ENCODE assay signal across 18 cellular contexts in the genomic region with DNA sequence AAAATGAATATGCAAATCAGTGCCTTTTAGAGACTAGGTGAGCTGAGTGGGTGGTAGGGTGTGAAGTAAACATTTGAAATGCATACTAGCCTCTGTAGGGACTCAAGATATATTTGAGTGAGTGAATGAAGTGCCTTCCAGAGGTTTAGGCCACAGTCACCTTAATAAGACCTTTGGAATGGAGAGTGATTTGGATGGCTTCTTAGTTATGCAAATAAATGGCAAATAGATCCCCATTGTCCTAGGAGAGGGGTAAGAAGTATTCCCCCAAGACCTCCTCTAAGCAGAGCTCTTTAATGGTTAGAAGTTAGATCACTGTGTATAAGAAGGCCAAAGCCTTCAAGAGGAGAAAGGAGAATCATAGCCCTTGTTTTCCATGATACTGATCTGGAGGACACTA. TPM values are rescaled to one million over a fixed set of nuclear protein-coding genes. Genes with fewer than 3 reads are reported as not detected.
A peak's percentile ranks its signal among the peaks of the same experiment; 100 is the strongest.
DNase-seq lines count a peak whose midpoint lies in the region; ATAC-seq and TF ChIP-seq lines count a peak whose summit lies in the region.
"Had no signal": no experiment of that assay in that cellular context is flagged by ENCODE, and none has a peak within 500 bp of the region (broad histone marks: within the 10 kb centered on the region; RNA-seq: fewer than 3 reads in every experiment).

No MANE protein-coding gene starts in this region.

- H3K23me2 ChIP-seq in H9 (ENCODE audit: insufficient read length, low read depth, low read length, poor library complexity, severe bottlenecking): no peaks in the 10 kb centered on the region

- H3K4me1 ChIP-seq in H9 (ENCODE audit: insufficient read depth, low read length): no peaks in the 10 kb centered on the region; the same call in 1 of the 2 replicates
- no peaks in the 10 kb centered on the region for H3K4me1 ChIP-seq in NT2/D1 (ENCODE audit: insufficient read depth, insufficient read length)
- H3K4me1 ChIP-seq: A549 had no signal

- H3K79me2 ChIP-seq in H9 (ENCODE audit: insufficient read depth, low read length): no peaks in the 10 kb centered on the region

- H4K20me1 ChIP-seq in H9 (ENCODE audit: control insufficient read depth, insufficient read depth, insufficient read length): no peaks in the 10 kb centered on the region

- H3K14ac ChIP-seq in H9 (ENCODE audit: insufficient read depth, low read length): no peak overlapping the region

- H2AK5ac ChIP-seq in H9 (ENCODE audit: insufficient read length, low read length): no peak overlapping the region

- H3K27me3 ChIP-seq in H9 (ENCODE audit: insufficient read depth, low read length): peaks cover 52% of the 10 kb centered on the region
- H3K27me3 ChIP-seq in NT2/D1 (ENCODE audit: insufficient read depth, insufficient read length): no peaks in the 10 kb centered on the region

- POLR2A ChIA-PET in activated CD4-positive, alpha-beta T cell treated with anti-CD3 and anti-CD28 coated beads, Interleukin-2, amount 10 ng/mL, durations not matched to agents 7 days and 5 days (lab: Charles Lee): no interaction called here
- POLR2A ChIA-PET in naive thymus-derived CD8-positive, alpha-beta T cell (lab: Charles Lee): no interaction called here

- in situ Hi-C loops in ACHN (cut with HindIII; ENCODE audit: low pct_ligation_motif_present, low pct_unique_long_range_greater_than_20kb, low sequenced_read_pairs): no loop called here

- H3K23ac ChIP-seq in H9 (ENCODE audit: insufficient read length, low read depth, low read length): no peak overlapping the region

- peaks cover 27 to 36% of the 10 kb centered on the region in 2 experiments for H3K9me3 Mint-ChIP-seq in H9
- peaks cover 16% of the 10 kb centered on the region for H3K9me3 Mint-ChIP-seq in activated CD4-positive, alpha-beta T cell treated with anti-CD3 and anti-CD28 coated beads, Interleukin-2, amount 10 ng/mL, durations not matched to agents 7 days and 5 days
- H3K9me3 Mint-ChIP-seq in naive thymus-derived CD8-positive, alpha-beta T cell: peaks cover 7 to 37% (median 18%) of the 10 kb centered on the region in 9 donors

- H3K27me3 Mint-ChIP-seq in H9 (ENCODE audit: low read depth): peaks cover 96% of the 10 kb centered on the region
- no peaks in the 10 kb centered on the region for H3K27me3 Mint-ChIP-seq in activated CD4-positive, alpha-beta T cell treated with anti-CD3 and anti-CD28 coated beads, Interleukin-2, amount 10 ng/mL, durations not matched to agents 7 days and 5 days
- H3K27me3 Mint-ChIP-seq in naive thymus-derived CD8-positive, alpha-beta T cell: no peaks in the 10 kb centered on the region

- CTCF ChIA-PET in activated CD4-positive, alpha-beta T cell treated with anti-CD3 and anti-CD28 coated beads, Interleukin-2, amount 10 ng/mL, durations not matched to agents 7 days and 5 days (lab: Charles Lee): no interaction called here

- no peak overlapping the region for H3K56ac ChIP-seq in H9 (ENCODE audit: insufficient read length, low read depth, low read length)

- H3K36me3 Mint-ChIP-seq in H9 (ENCODE audit: insufficient read depth in 1 of 3, low read depth in 3 of 3): peaks cover 7 to 20% (median 8%) of the 10 kb centered on the region in 3 experiments; a peak in 6 of 7 replicates
- H3K36me3 Mint-ChIP-seq in activated CD4-positive, alpha-beta T cell treated with anti-CD3 and anti-CD28 coated beads, Interleukin-2, amount 10 ng/mL, durations not matched to agents 7 days and 5 days (ENCODE audit: low read depth): no peaks in the 10 kb centered on the region
- peaks cover 0 to 9% (median 0%) of the 10 kb centered on the region in 3 donors for H3K36me3 Mint-ChIP-seq in naive thymus-derived CD8-positive, alpha-beta T cell
- H3K36me3 Mint-ChIP-seq: CD14-positive monocyte; CD8-positive, alpha-beta T cell had no signal

- no peak overlapping the region for H3K4me2 ChIP-seq in H9 (ENCODE audit: insufficient read depth, insufficient read length, low read length)
- H3K4me2 ChIP-seq: A549 had no signal

- H3K4me3 Mint-ChIP-seq in H9: no peak overlapping the region
- H3K4me3 Mint-ChIP-seq in activated CD4-positive, alpha-beta T cell treated with anti-CD3 and anti-CD28 coated beads, Interleukin-2, amount 10 ng/mL, durations not matched to agents 7 days and 5 days: no peak overlapping the region
- H3K4me3 Mint-ChIP-seq in naive thymus-derived CD8-positive, alpha-beta T cell: no peak overlapping the region
- H3K4me3 Mint-ChIP-seq: CD14-positive monocyte; CD8-positive, alpha-beta T cell had no signal

- no peak overlapping the region for H3T11ph ChIP-seq in H9 (ENCODE audit: low read length)

- no peak for ATAC-seq in naive thymus-derived CD8-positive, alpha-beta T cell
- ATAC-seq in GM21526 (IDR thresholded peaks at IDR 0.05; ENCODE audit: low FRiP score, unreplicated experiment): no peak
- ATAC-seq: A549; CD8-positive, alpha-beta T cell; HepG2 had no signal

- no peak overlapping the region for H2BK12ac ChIP-seq in H9 (ENCODE audit: insufficient read length, low read depth, low read length)

- no peak overlapping the region for H2BK15ac ChIP-seq in H9 (ENCODE audit: low read depth, low read length)

- DNase-seq in H9 (peak; percentile 26), NT2/D1 (ENCODE audit: low read depth, low spot score) (peak; percentile 69), iPS DF 4.7 (ENCODE audit: extremely low read depth, low spot score) (peak; percentile 74), ACHN (no peak)
- no peak for DNase-seq in activated CD4-positive, alpha-beta T cell treated with anti-CD3 and anti-CD28 coated beads, Interleukin-2, amount 10 ng/mL, durations not matched to agents 7 days and 5 days
- DNase-seq in naive thymus-derived CD8-positive, alpha-beta T cell: no peak
- DNase-seq: CD8-positive, alpha-beta T cell; COR-L47; DMS153; DMS79 treated with DMSO at 0.1 percent for 48 hours; EL; GDM1 had no signal

- no peak overlapping the region for H4K91ac ChIP-seq in H9 (ENCODE audit: insufficient read length, low read depth, low read length)

- H2BK120ac ChIP-seq in H9 (ENCODE audit: low read depth, low read length, poor library complexity, severe bottlenecking): no peak overlapping the region

- no peak overlapping the region for H3K18ac ChIP-seq in H9 (ENCODE audit: insufficient read length, low read depth, low read length)

- H3K27ac Mint-ChIP-seq in H9: peak overlapping the region in 1 of 3 experiments; percentile 5; a peak in 2 of 7 replicates
- no peak overlapping the region for H3K27ac Mint-ChIP-seq in activated CD4-positive, alpha-beta T cell treated with anti-CD3 and anti-CD28 coated beads, Interleukin-2, amount 10 ng/mL, durations not matched to agents 7 days and 5 days
- no peak overlapping the region for H3K27ac Mint-ChIP-seq in naive thymus-derived CD8-positive, alpha-beta T cell
- H3K27ac Mint-ChIP-seq: CD8-positive, alpha-beta T cell had no signal

- no peak for TF ChIP-seq CTCF in H9 (conservative IDR thresholded peaks at IDR 0.05)

- H3K4me3 ChIP-seq in NT2/D1 (ENCODE audit: insufficient read length, low read depth): no peak overlapping the region
- H3K4me3 ChIP-seq: A549 had no signal

- H3K36me3 ChIP-seq in NT2/D1 (ENCODE audit: insufficient read depth, insufficient read length, low read length): no peaks in the 10 kb centered on the region

- no peak overlapping the region for H4K8ac ChIP-seq in H9 (replicated peaks; ENCODE audit: insufficient read length, low read depth, low read length)

- no peak overlapping the region for H2BK5ac ChIP-seq in H9 (ENCODE audit: insufficient read length, low read length)

- H3K4ac ChIP-seq in H9 (ENCODE audit: low read depth, low read length): no peak overlapping the region

- H3K79me1 ChIP-seq in H9 (ENCODE audit: insufficient read depth, low read depth, low read length, poor library complexity, severe bottlenecking): no peaks in the 10 kb centered on the region

- H3K4me1 Mint-ChIP-seq in H9: peaks cover 18 to 19% of the 10 kb centered on the region in 2 experiments
- H3K4me1 Mint-ChIP-seq in activated CD4-positive, alpha-beta T cell treated with anti-CD3 and anti-CD28 coated beads, Interleukin-2, amount 10 ng/mL, durations not matched to agents 7 days and 5 days: no peaks in the 10 kb centered on the region
- H3K4me1 Mint-ChIP-seq in naive thymus-derived CD8-positive, alpha-beta T cell: no peaks in the 10 kb centered on the region
- H3K4me1 Mint-ChIP-seq: CD14-positive monocyte had no signal

- no peak overlapping the region for H3K9ac ChIP-seq in H9 (ENCODE audit: extremely low read depth, insufficient read length, low read length)
- no peak overlapping the region for H3K9ac ChIP-seq in NT2/D1 (ENCODE audit: insufficient read length, low read depth)

- no peak overlapping the region for H2AFZ ChIP-seq in H9 (ENCODE audit: low read length)

- H4K5ac ChIP-seq in H9 (ENCODE audit: insufficient read length, low read depth, low read length): no peak overlapping the region

- H3K27ac ChIP-seq in H9 (ENCODE audit: insufficient read length, low read depth, low read length): no peak overlapping the region
- H3K27ac ChIP-seq: A549 had no signal

- H3K9me3 ChIP-seq in H9 (ENCODE audit: control insufficient read depth, low read depth, low read length): peaks cover 9% of the 10 kb centered on the region
- peaks cover 31% of the 10 kb centered on the region for H3K9me3 ChIP-seq in NT2/D1 (ENCODE audit: insufficient read depth, low read length)
- H3K9me3 ChIP-seq: A549 had no signal

- no peak overlapping the region for H2BK20ac ChIP-seq in H9 (ENCODE audit: low read depth, low read length, poor library complexity, severe bottlenecking)

RNA-seq across cellular contexts. Expression of gene IMPG1, which starts 47.8 kb away (rescaled TPM):
- total RNA-seq in H9 (2021): not detected in 2 replicates
- total RNA-seq in activated CD4-positive, alpha-beta T cell treated with anti-CD3 and anti-CD28 coated beads, Interleukin-2, amount 10 ng/mL, durations not matched to agents 7 days and 5 days: not detected
- total RNA-seq in naive thymus-derived CD8-positive, alpha-beta T cell: not detected
- polyA plus RNA-seq in naive thymus-derived CD8-positive, alpha-beta T cell: not detected
- total RNA-seq: CD8-positive, alpha-beta T cell; HepG2; HT-29 had no signal
- polyA plus RNA-seq: A549, BJ, CD14-positive monocyte, HepG2 had no signal

Comparison
In these comparisons a context has a peak if more than half of its experiments do, and no peak if none do; other contexts are left out.
1. DNase-seq: peak in H9 (single experiment), NT2/D1 (single experiment) and iPS DF 4.7 (single experiment); none in activated CD4-positive, alpha-beta T cell treated with anti-CD3 and anti-CD28 coated beads, Interleukin-2, amount 10 ng/mL, durations not matched to agents 7 days and 5 days (single experiment), ACHN (single experiment) and naive thymus-derived CD8-positive, alpha-beta T cell (0 of 10).